In the genomic region with DNA sequence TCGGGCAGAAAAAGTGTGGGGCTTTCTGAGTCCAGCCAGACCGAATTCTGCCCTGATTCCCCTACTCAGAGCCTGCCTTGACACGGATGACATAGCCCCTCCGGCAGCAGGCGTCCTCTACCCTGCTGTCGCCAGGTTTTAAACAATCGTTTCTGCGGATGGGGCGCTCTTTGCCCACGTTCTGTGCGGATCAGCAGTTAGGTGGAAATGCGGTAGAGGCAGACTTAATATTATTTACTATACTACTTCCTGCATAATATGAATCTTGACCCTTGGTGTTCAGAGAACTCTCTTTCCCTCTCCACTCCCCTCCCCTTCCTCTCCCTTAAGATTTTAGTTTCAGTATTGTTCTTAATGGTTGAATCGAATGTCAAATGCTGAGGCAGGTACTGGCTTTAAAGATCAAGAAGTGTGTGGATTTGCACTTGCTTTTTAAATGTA, we compare ENCODE assay signal across 8 cellular contexts. TPM values are rescaled to one million over a fixed set of nuclear protein-coding genes. Genes with fewer than 3 reads are reported as not detected.
DNase-seq lines count a peak whose midpoint lies in the region; ATAC-seq and TF ChIP-seq lines count a peak whose summit lies in the region.

No MANE protein-coding gene starts in this region.

- peak overlapping the region; percentile 97 for H3K4me3 Mint-ChIP-seq in activated CD4-positive, alpha-beta T cell treated with anti-CD3 and anti-CD28 coated beads, Interleukin-2, amount 10 ng/mL, durations not matched to agents 7 days and 5 days

- H3K9me3 ChIP-seq in left lung = no peaks in the 10 kb centered on the region

- no peaks in the 10 kb centered on the region for H3K36me3 ChIP-seq in left lung

- peaks cover 14% of the 10 kb centered on the region for H3K27me3 Mint-ChIP-seq in activated CD4-positive, alpha-beta T cell treated with anti-CD3 and anti-CD28 coated beads, Interleukin-2, amount 10 ng/mL, durations not matched to agents 7 days and 5 days

- peak overlapping the region; percentile 12 to 51 for H3K4me3 ChIP-seq in left lung

- peak; percentile 60 for DNase-seq in activated CD4-positive, alpha-beta T cell treated with anti-CD3 and anti-CD28 coated beads, Interleukin-2, amount 10 ng/mL, durations not matched to agents 7 days and 5 days
- DNase-seq in left lung = no peak
- no peak for DNase-seq in NCI-H2107 (lab: John Stamatoyannopoulos, UW)
- DNase-seq in MV-4-11 (lab: John Stamatoyannopoulos, UW) = no peak

- peak overlapping the region; percentile 56 to 77 for H3K27ac ChIP-seq in left lung

- peaks cover 58% of the 10 kb centered on the region for H3K4me1 Mint-ChIP-seq in activated CD4-positive, alpha-beta T cell treated with anti-CD3 and anti-CD28 coated beads, Interleukin-2, amount 10 ng/mL, durations not matched to agents 7 days and 5 days

- intact Hi-C loops in left lung (cut with DNase I) = no loop called here

- peak; percentile 35 for ATAC-seq in GM18502 (IDR thresholded peaks at IDR 0.05; ENCODE audit: poor library complexity, unreplicated experiment)
- peak; percentile 27 for ATAC-seq in HG02623 (IDR thresholded peaks at IDR 0.05; ENCODE audit: unreplicated experiment)
- ATAC-seq in left lung = no peak
- ATAC-seq in HG03039 (IDR thresholded peaks at IDR 0.05; ENCODE audit: unreplicated experiment) = no peak
- ATAC-seq in HG03045 (IDR thresholded peaks at IDR 0.05; ENCODE audit: unreplicated experiment) = no peak

- POLR2A ChIA-PET in activated CD4-positive, alpha-beta T cell treated with anti-CD3 and anti-CD28 coated beads, Interleukin-2, amount 10 ng/mL, durations not matched to agents 7 days and 5 days (lab: Charles Lee) = interaction anchor here (0.6 kb wide), 1 partner anchor 169 kb away, joined by 3 read pairs; no protein-coding TSS in a partner anchor

- H3K4me1 ChIP-seq in left lung = peaks cover 0 to 68% of the 10 kb centered on the region in 2 donors

- peak overlapping the region; percentile 99 for H3K27ac Mint-ChIP-seq in activated CD4-positive, alpha-beta T cell treated with anti-CD3 and anti-CD28 coated beads, Interleukin-2, amount 10 ng/mL, durations not matched to agents 7 days and 5 days

- H3K9me3 Mint-ChIP-seq in activated CD4-positive, alpha-beta T cell treated with anti-CD3 and anti-CD28 coated beads, Interleukin-2, amount 10 ng/mL, durations not matched to agents 7 days and 5 days = no peaks in the 10 kb centered on the region

- peaks cover 65% of the 10 kb centered on the region for H3K36me3 Mint-ChIP-seq in activated CD4-positive, alpha-beta T cell treated with anti-CD3 and anti-CD28 coated beads, Interleukin-2, amount 10 ng/mL, durations not matched to agents 7 days and 5 days (ENCODE audit: low read depth)

- peaks cover 77 to 100% of the 10 kb centered on the region in 2 donors for H3K27me3 ChIP-seq in left lung

- CTCF ChIA-PET in activated CD4-positive, alpha-beta T cell treated with anti-CD3 and anti-CD28 coated beads, Interleukin-2, amount 10 ng/mL, durations not matched to agents 7 days and 5 days (lab: Charles Lee) = interaction anchor here (1.1 to 1.4 kb wide), 2 partner anchors 11 to 12 kb away, joined by 3 read pairs; no protein-coding TSS in a partner anchor

- no peak for TF ChIP-seq CTCF in left lung (IDR thresholded peaks at IDR 0.05)

RNA-seq across cellular contexts. Expression of a gene that starts 2.4 kb away (rescaled TPM):
- total RNA-seq in activated CD4-positive, alpha-beta T cell treated with anti-CD3 and anti-CD28 coated beads, Interleukin-2, amount 10 ng/mL, durations not matched to agents 7 days and 5 days = 10 to 100 TPM; 48.1 to 52.0 TPM
- 1 to 10 TPM; 1.7 to 2.5 TPM for total RNA-seq in left lung

Comparison
In these comparisons a context has a peak if more than half of its experiments do, and no peak if none do; other contexts are left out.
1. ATAC-seq: peak in GM18502 (single experiment) and HG02623 (single experiment); none in left lung (single experiment), HG03039 (single experiment) and HG03045 (single experiment).
2. RNA of a gene that starts 2.4 kb away (total RNA-seq): 48.1 to 52.0 TPM in activated CD4-positive, alpha-beta T cell treated with anti-CD3 and anti-CD28 coated beads, Interleukin-2, amount 10 ng/mL, durations not matched to agents 7 days and 5 days; 1.7 to 2.5 TPM in left lung; every median in the first group is over 10 times any median in the second.